9 cellular contexts compared by ENCODE assay signal in genomic region chr5:40410231-40410861, GRCh38.
DNase-seq lines count a peak whose midpoint lies in the region; ATAC-seq and TF ChIP-seq lines count a peak whose summit lies in the region.
"Had no signal": no experiment of that assay in that cellular context is flagged by ENCODE, and none has a peak within 500 bp of the region (broad histone marks: within the 10 kb centered on the region; RNA-seq: fewer than 3 reads in every experiment).

No MANE protein-coding gene starts in this region.

- H3K4me3 ChIP-seq in colonic mucosa: no peak overlapping the region

- no peaks in the 10 kb centered on the region for H3K4me1 ChIP-seq in colonic mucosa

- intact Hi-C loops in colonic mucosa (cut with DNase I): no loop called here

- no peak overlapping the region for H3K9ac ChIP-seq in colonic mucosa (ENCODE audit: low read depth in 2 of 2, low read length in 2 of 2)
- H3K9ac ChIP-seq: KMS-11 had no signal

- peak; percentile 71 for ATAC-seq in omental fat pad (ENCODE audit: low FRiP score)
- ATAC-seq in HG02798 (IDR thresholded peaks at IDR 0.05; ENCODE audit: poor library complexity, unreplicated experiment): no peak

- TF ChIP-seq CTCF in colonic mucosa (IDR thresholded peaks at IDR 0.05) (no peak), omental fat pad (IDR thresholded peaks at IDR 0.05) (no peak)

- H3K27me3 ChIP-seq in colonic mucosa: no peaks in the 10 kb centered on the region

- H3K9me3 ChIP-seq in colonic mucosa: no peaks in the 10 kb centered on the region

- DNase-seq in HPDE6-E6E7 (ENCODE audit: extremely low spot score) (peak; percentile 25), UCSD-AML1 (lab: John Stamatoyannopoulos, UW; ENCODE audit: unreplicated experiment) (peak; percentile 21), colonic mucosa (no peak), omental fat pad (ENCODE audit: low spot score) (no peak), cortex of kidney (lab: John Stamatoyannopoulos, UW) (no peak), NCI-H774 (lab: John Stamatoyannopoulos, UW) (no peak), NCI-H446 treated with DMSO at 0.1 percent for 48 hours (lab: John Stamatoyannopoulos, UW) (no peak)

- no peaks in the 10 kb centered on the region for H3K36me3 ChIP-seq in colonic mucosa

- peak overlapping the region; percentile 41 for H3K27ac ChIP-seq in colonic mucosa
- H3K27ac ChIP-seq: KMS-11 had no signal

Comparison
In these comparisons a context has a peak if more than half of its experiments do, and no peak if none do; other contexts are left out.
1. DNase-seq: peak in HPDE6-E6E7 (single experiment) and UCSD-AML1 (single experiment); none in colonic mucosa (single experiment), omental fat pad (single experiment), cortex of kidney (single experiment), NCI-H774 (single experiment) and NCI-H446 treated with DMSO at 0.1 percent for 48 hours (single experiment).